In the genomic region with DNA sequence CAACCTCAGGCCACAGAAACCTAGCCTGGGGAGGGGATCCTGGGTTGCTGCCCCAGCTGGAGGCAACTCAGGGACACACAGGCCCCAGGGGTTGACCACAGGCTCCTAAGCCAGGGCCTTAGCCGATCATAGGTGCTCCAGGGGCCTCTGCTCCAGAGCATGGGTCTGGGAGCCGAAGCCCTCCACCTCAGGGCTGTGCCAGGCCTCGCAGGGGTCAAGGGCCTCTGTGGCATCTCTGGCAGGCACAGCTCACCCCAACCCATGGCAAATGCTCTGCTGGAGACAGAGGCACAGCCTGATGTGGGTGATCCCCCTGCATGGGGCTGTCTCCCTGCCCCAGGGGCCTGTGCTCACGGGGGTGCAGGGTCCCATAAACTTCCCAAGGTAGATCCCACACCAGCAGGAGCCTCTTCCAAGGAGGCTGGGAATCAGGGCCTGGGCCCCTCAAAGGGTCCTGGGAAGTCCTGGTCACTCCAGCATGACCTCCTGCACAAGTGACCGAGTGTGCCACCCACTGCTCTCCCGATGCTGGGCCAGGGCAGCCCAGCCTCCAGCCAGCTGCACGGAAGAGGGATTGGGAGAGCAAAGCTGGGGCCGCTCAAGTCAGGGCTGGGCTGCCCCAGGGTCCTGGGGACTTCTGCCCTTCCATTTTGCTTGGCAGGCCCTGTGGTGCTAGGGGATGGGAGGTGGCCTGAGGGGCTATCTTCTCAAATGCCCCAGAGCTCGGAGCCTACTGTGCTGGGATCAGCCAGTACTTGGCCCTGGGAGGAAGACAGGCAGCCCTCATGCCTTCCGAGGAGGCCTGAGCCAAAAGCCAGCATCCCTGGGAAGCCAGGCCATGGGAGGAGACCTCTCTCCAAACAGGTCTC, we compare ENCODE assay signal across 1 cellular context.
TF ChIP-seq lines count a peak whose summit lies in the region.

No MANE protein-coding gene starts in this region.

TF ChIP-seq in HEK293T, 16 proteins besides CTCF, POLR2A, EP300 and RAD21 (continued from another document):
- no peak for TF ChIP-seq NFRKB (IDR thresholded peaks at IDR 0.05)
